12 cellular contexts compared by ENCODE assay signal in the genomic region with DNA sequence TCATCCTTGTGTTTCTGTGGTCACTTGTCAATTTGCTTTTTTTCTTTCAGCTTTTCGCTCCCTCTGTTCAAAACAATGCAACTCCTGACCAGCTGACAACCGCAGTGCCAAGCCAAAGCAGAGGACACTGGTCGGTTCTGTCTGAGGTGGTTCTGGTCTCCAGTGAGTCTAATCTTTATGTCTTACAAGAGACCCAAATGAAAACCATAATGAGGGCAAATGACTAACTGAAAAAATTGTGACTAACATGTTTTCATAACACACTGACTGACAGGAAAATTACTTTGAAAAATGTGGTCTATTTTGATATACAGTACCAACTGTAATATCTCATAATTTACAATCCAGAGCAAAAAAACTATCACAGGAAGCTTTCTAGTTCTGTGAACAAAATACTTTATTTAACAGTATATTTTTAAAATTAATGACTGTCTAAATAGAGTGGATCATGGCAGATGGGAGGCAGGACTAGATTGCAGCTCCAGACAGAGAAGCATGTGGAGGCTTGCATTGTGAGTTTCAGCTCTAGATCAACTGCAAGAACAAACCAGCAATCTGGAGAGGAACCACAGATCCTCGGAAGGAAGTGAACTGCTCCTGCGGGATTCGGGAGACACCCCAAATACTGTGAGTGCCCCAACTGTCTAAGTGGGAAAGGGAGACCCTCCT.
DNase-seq lines count a peak whose midpoint lies in the region; ATAC-seq and TF ChIP-seq lines count a peak whose summit lies in the region.
"Had no signal": no experiment of that assay in that cellular context is flagged by ENCODE, and none has a peak within 500 bp of the region (broad histone marks: within the 10 kb centered on the region; RNA-seq: fewer than 3 reads in every experiment).

No MANE protein-coding gene starts in this region.

- H2AFZ ChIP-seq in GM23248 = no peak overlapping the region

- H4K20me1 ChIP-seq in GM23248 (ENCODE audit: insufficient read depth) = no peaks in the 10 kb centered on the region

- DNase-seq in A172 (ENCODE audit: low spot score) (peak; percentile 57), GM23248 (peak; percentile 48), adipocyte (ENCODE audit: low read depth) (peak; percentile 52), hepatic stellate cell (ENCODE audit: low spot score) (peak; percentile 8), NCI-H748 treated with DMSO at 0.1 percent for 48 hours (lab: John Stamatoyannopoulos, UW) (no peak), lower leg skin (ENCODE audit: low spot score in 2 of 2) (no peak), cerebellar nuclear complex (lab: John Stamatoyannopoulos, UW) (no peak)
- DNase-seq: activated CD4-positive, alpha-beta T cell treated with anti-CD3 and anti-CD28 coated beads for 1 hour; activated gamma-delta T cell treated with Interleukin-2 at 50 U/mL for 16 hours; Right ventricle myocardium superior; upper lobe of left lung had no signal

- H3K4me1 ChIP-seq in GM23248 (ENCODE audit: insufficient read depth) (peaks cover 20% of the 10 kb centered on the region), adipocyte (ENCODE audit: control insufficient read depth, insufficient read depth, low read length) (peaks cover 36% of the 10 kb centered on the region)

- no peak for ATAC-seq in GM21786 (IDR thresholded peaks at IDR 0.05; ENCODE audit: unreplicated experiment)

- 52 to 61% methylated on average over 6 of the region's 6 CpGs for WGBS in GM23248 (ENCODE audit: low coverage in 1 of 2, low lambda C conversion rate in 2 of 2, missing lambda C conversion rate in 2 of 2), 2 experiments
- WGBS in lower leg skin, 2 donors = 46 to 52% methylated on average over 6 of the region's 6 CpGs

- H3K9ac ChIP-seq in GM23248 (0 out of 2 replicates have a peak overlapping the region, but pooled peaks have one; percentile 10), adipocyte (ENCODE audit: low read length) (peak overlapping the region; percentile 81)

- no peaks in the 10 kb centered on the region for H3K9me3 ChIP-seq in GM23248 (ENCODE audit: low read depth)
- H3K9me3 ChIP-seq in adipocyte (ENCODE audit: control insufficient read depth, low read length) = no peaks in the 10 kb centered on the region
- H3K9me3 ChIP-seq: upper lobe of left lung had no signal

- peak overlapping the region; percentile 13 for H3K4me2 ChIP-seq in GM23248 (ENCODE audit: unreplicated experiment)

- no peaks in the 10 kb centered on the region for H3K9me2 ChIP-seq in GM23248 (ENCODE audit: insufficient read depth)

- H3K79me2 ChIP-seq in GM23248 (ENCODE audit: insufficient read depth) = peaks cover 3% of the 10 kb centered on the region; the same call in 1 of the 2 replicates

- H3K27me3 ChIP-seq in GM23248 (replicated peaks; ENCODE audit: insufficient read depth) (no peaks in the 10 kb centered on the region), adipocyte (replicated peaks; ENCODE audit: control insufficient read depth, insufficient read depth, low read length) (no peaks in the 10 kb centered on the region)
- H3K27me3 ChIP-seq: upper lobe of left lung had no signal

- H3K4me3 ChIP-seq in GM23248 (no peak overlapping the region), adipocyte (ENCODE audit: low read length) (peak overlapping the region; percentile 72), lower leg skin (ENCODE audit: low read depth, poor library complexity, severe bottlenecking) (no peak overlapping the region)
- H3K4me3 ChIP-seq: upper lobe of left lung had no signal

- intact Hi-C loops in lower leg skin (cut with DNase I; ENCODE audit: low total_unique reads) = no loop called here

- peaks cover 9% of the 10 kb centered on the region; the same call in 1 of the 2 replicates for H3F3A ChIP-seq in GM23248 (ENCODE audit: insufficient read depth)

- TF ChIP-seq CTCF in lower leg skin (IDR thresholded peaks at IDR 0.05) = no peak

- peaks cover 4% of the 10 kb centered on the region for H3K36me3 ChIP-seq in GM23248 (ENCODE audit: low read depth)
- H3K36me3 ChIP-seq in adipocyte (ENCODE audit: control insufficient read depth, insufficient read depth, low read length, severe bottlenecking) = peaks cover 7% of the 10 kb centered on the region

- TF ChIP-seq POLR2A in lower leg skin (IDR thresholded peaks at IDR 0.05) = no peak

- H3K27ac ChIP-seq in GM23248 = 0 out of 2 replicates have a peak overlapping the region, but pooled peaks have one; percentile 2
- H3K27ac ChIP-seq: upper lobe of left lung had no signal

- in situ Hi-C loops in GM23248 (cut with MboI) = loop anchor here (25.0 kb wide), 2 partner anchors 330 to 755 kb away; a partner anchor contains a TSS

Comparison
In these comparisons a context has a peak if more than half of its experiments do, and no peak if none do; other contexts are left out.
1. DNase-seq: peak in A172 (single experiment), GM23248 (single experiment), adipocyte (single experiment) and hepatic stellate cell (single experiment); none in NCI-H748 treated with DMSO at 0.1 percent for 48 hours (single experiment), lower leg skin (0 of 2) and cerebellar nuclear complex (0 of 2).